Comparison of ENCODE assay signal across 9 cellular contexts in genomic region chr5:96337048-96337781, GRCh38.
DNase-seq lines count a peak whose midpoint lies in the region; ATAC-seq and TF ChIP-seq lines count a peak whose summit lies in the region.
"Had no signal": no experiment of that assay in that cellular context is flagged by ENCODE, and none has a peak within 500 bp of the region (broad histone marks: within the 10 kb centered on the region; RNA-seq: fewer than 3 reads in every experiment).

No MANE protein-coding gene starts in this region.

- H3K36me3 ChIP-seq in lower lobe of right lung = no peaks in the 10 kb centered on the region
- H3K36me3 ChIP-seq: transverse colon had no signal

- ATAC-seq in GM19395 (IDR thresholded peaks at IDR 0.05; ENCODE audit: unreplicated experiment) = peak; percentile 52
- peak; percentile 17 to 43 for ATAC-seq in lower lobe of right lung
- ATAC-seq in HG03439 (IDR thresholded peaks at IDR 0.05; ENCODE audit: unreplicated experiment) = no peak

- DNase-seq in NOMO-1 treated with DMSO at 0.1 percent for 48 hours (lab: John Stamatoyannopoulos, UW; ENCODE audit: unreplicated experiment) = peak; percentile 66
- DNase-seq in lower lobe of right lung = no peak
- DNase-seq in hippocampal formation (lab: John Stamatoyannopoulos, UW) = no peak
- DNase-seq in NCI-H524 (lab: John Stamatoyannopoulos, UW) = no peak
- DNase-seq in NCI-H1436 (lab: John Stamatoyannopoulos, UW) = no peak

- intact Hi-C loops in lower lobe of right lung (cut with DNase I) = loop anchor here (5.0 kb wide), 1 partner anchor 480 kb away; no protein-coding TSS in a partner anchor

- TF ChIP-seq CTCF in 22Rv1 (IDR thresholded peaks at IDR 0.05) = no peak
- TF ChIP-seq CTCF in lower lobe of right lung (IDR thresholded peaks at IDR 0.05) = no peak

- H3K4me1 ChIP-seq in lower lobe of right lung = peaks cover 33% of the 10 kb centered on the region

- H3K27ac ChIP-seq in 22Rv1 = peak overlapping the region; percentile 97
- no peak overlapping the region for H3K27ac ChIP-seq in lower lobe of right lung

- H3K27me3 ChIP-seq in lower lobe of right lung (ENCODE audit: low read depth) = no peaks in the 10 kb centered on the region
- H3K27me3 ChIP-seq: transverse colon had no signal

- no peaks in the 10 kb centered on the region for H3K9me3 ChIP-seq in lower lobe of right lung
- H3K9me3 ChIP-seq: transverse colon had no signal

- H3K4me3 ChIP-seq in lower lobe of right lung = no peak overlapping the region
- H3K4me3 ChIP-seq: transverse colon had no signal
